17 cellular contexts compared by ENCODE assay signal in genomic region chr5:4028384-4028783, GRCh38.
DNase-seq lines count a peak whose midpoint lies in the region; ATAC-seq and TF ChIP-seq lines count a peak whose summit lies in the region.
"Had no signal": no experiment of that assay in that cellular context is flagged by ENCODE, and none has a peak within 500 bp of the region (broad histone marks: within the 10 kb centered on the region; RNA-seq: fewer than 3 reads in every experiment).

No MANE protein-coding gene starts in this region.

- H2AK5ac ChIP-seq in H9 (ENCODE audit: insufficient read length, low read length), result no peak overlapping the region

- no peaks in the 10 kb centered on the region for H4K20me1 ChIP-seq in mammary epithelial cell (ENCODE audit: insufficient read depth, low read length)
- no peaks in the 10 kb centered on the region for H4K20me1 ChIP-seq in H9 (ENCODE audit: control insufficient read depth, insufficient read depth, insufficient read length)
- H4K20me1 ChIP-seq: BLaER1 had no signal

- no TSS peak for BruUV-seq in mammary epithelial cell (replicated peaks; lab: Mats Ljungman, UMichigan)

- TF ChIP-seq CTCF in mammary epithelial cell (conservative IDR thresholded peaks at IDR 0.05 in 1 of 2, IDR thresholded peaks at IDR 0.05 in 1 of 2; ENCODE audit: extremely low read depth in 1 of 2, insufficient read depth in 1 of 2, low read depth in 1 of 2, low read length in 2 of 2) (no peak), breast epithelium (IDR thresholded peaks at IDR 0.05) (no peak), endodermal cell (conservative IDR thresholded peaks at IDR 0.05) (peak; percentile 21), lower lobe of right lung (IDR thresholded peaks at IDR 0.05) (no peak), upper lobe of left lung (IDR thresholded peaks at IDR 0.05) (peak in 2 of 6 experiments; percentile 7 to 36), H9 (conservative IDR thresholded peaks at IDR 0.05) (no peak)

- in situ Hi-C loops in mammary epithelial cell (cut with MboI; ENCODE audit: low sequenced_read_pairs in 2 of 2), result no loop called here

- peak overlapping the region; percentile 0 for H3K27ac ChIP-seq in mammary epithelial cell (ENCODE audit: insufficient read depth, low read depth, low read length)
- H3K27ac ChIP-seq in breast epithelium, result no peak overlapping the region
- no peak overlapping the region for H3K27ac ChIP-seq in endodermal cell (ENCODE audit: low read depth, low read length)
- no peak overlapping the region for H3K27ac ChIP-seq in lower lobe of right lung
- no peak overlapping the region for H3K27ac ChIP-seq in upper lobe of left lung
- H3K27ac ChIP-seq in H9 (ENCODE audit: insufficient read length, low read depth, low read length), result no peak overlapping the region
- H3K27ac ChIP-seq: BLaER1 had no signal

- TF ChIP-seq EP300 in upper lobe of left lung (IDR thresholded peaks at IDR 0.05), result no peak

- H3K4me3 ChIP-seq in mammary epithelial cell (replicated peaks in 1 of 3; ENCODE audit: insufficient read depth in 1 of 3, low read depth in 2 of 3, low read length in 3 of 3), result no peak overlapping the region
- no peak overlapping the region for H3K4me3 ChIP-seq in breast epithelium
- no peak overlapping the region for H3K4me3 ChIP-seq in endodermal cell (ENCODE audit: low read length)
- H3K4me3 ChIP-seq in lower lobe of right lung, result no peak overlapping the region
- no peak overlapping the region for H3K4me3 ChIP-seq in upper lobe of left lung
- H3K4me3 ChIP-seq: BLaER1, HAP-1 had no signal

- no peak for DNase-seq in mammary epithelial cell
- no peak for DNase-seq in breast epithelium (ENCODE audit: low spot score in 2 of 2)
- no peak for DNase-seq in endodermal cell
- DNase-seq in lower lobe of right lung, result no peak
- DNase-seq in upper lobe of left lung, result no peak
- DNase-seq in midbrain (lab: John Stamatoyannopoulos, UW), result no peak
- DNase-seq in H9, result no peak
- DNase-seq in NCI-H1105 (lab: John Stamatoyannopoulos, UW), result no peak
- DNase-seq: 8988T; Calu3; CD4-positive, alpha-beta memory T cell; DMS79 treated with DMSO at 0.1 percent for 48 hours; GF-D8; GOT3 had no signal

- H2AFZ ChIP-seq in mammary epithelial cell (ENCODE audit: low read depth, low read length), result no peak overlapping the region
- H2AFZ ChIP-seq in H9 (ENCODE audit: low read length), result no peak overlapping the region

- H2BK12ac ChIP-seq in H9 (ENCODE audit: insufficient read length, low read depth, low read length), result no peak overlapping the region

- no peak overlapping the region for H2BK5ac ChIP-seq in H9 (ENCODE audit: insufficient read length, low read length)

- no peak overlapping the region for H3K9ac ChIP-seq in mammary epithelial cell (ENCODE audit: insufficient read depth, low read length)
- no peak overlapping the region for H3K9ac ChIP-seq in endodermal cell (ENCODE audit: extremely low read depth, low read length, poor library complexity, severe bottlenecking)
- H3K9ac ChIP-seq in H9 (ENCODE audit: extremely low read depth, insufficient read length, low read length), result no peak overlapping the region
- H3K9ac ChIP-seq: BLaER1 had no signal

- H3K36me3 ChIP-seq in mammary epithelial cell (ENCODE audit: insufficient read depth, low read length) (no peaks in the 10 kb centered on the region), breast epithelium (no peaks in the 10 kb centered on the region), endodermal cell (ENCODE audit: control insufficient read depth, insufficient read depth, low read length) (no peaks in the 10 kb centered on the region), lower lobe of right lung (no peaks in the 10 kb centered on the region), upper lobe of left lung (no peaks in the 10 kb centered on the region)
- H3K36me3 ChIP-seq: BLaER1, HAP-1 had no signal

- no peak for TF ChIP-seq POLR2A in breast epithelium (IDR thresholded peaks at IDR 0.05)
- TF ChIP-seq POLR2A in upper lobe of left lung (IDR thresholded peaks at IDR 0.05), result no peak

- no peaks in the 10 kb centered on the region for H3K27me3 ChIP-seq in mammary epithelial cell (ENCODE audit: insufficient read depth, low read length)
- H3K27me3 ChIP-seq in breast epithelium, result no peaks in the 10 kb centered on the region
- H3K27me3 ChIP-seq in endodermal cell (ENCODE audit: control insufficient read depth, insufficient read depth, low read length, poor library complexity, severe bottlenecking), result no peaks in the 10 kb centered on the region
- no peaks in the 10 kb centered on the region for H3K27me3 ChIP-seq in lower lobe of right lung (ENCODE audit: low read depth)
- H3K27me3 ChIP-seq in upper lobe of left lung, result no peaks in the 10 kb centered on the region
- H3K27me3 ChIP-seq in H9 (ENCODE audit: insufficient read depth, low read length), result no peaks in the 10 kb centered on the region
- H3K27me3 ChIP-seq: BLaER1 had no signal

- no peak overlapping the region for H3K23ac ChIP-seq in H9 (ENCODE audit: insufficient read length, low read depth, low read length)

- no peak overlapping the region for H3K4me2 ChIP-seq in mammary epithelial cell (ENCODE audit: insufficient read depth, low read depth, low read length)
- no peak overlapping the region for H3K4me2 ChIP-seq in H9 (ENCODE audit: insufficient read depth, insufficient read length, low read length)

- H3K4me1 Mint-ChIP-seq in endodermal cell (no peaks in the 10 kb centered on the region), H9 (no peaks in the 10 kb centered on the region)
- H3K4me1 Mint-ChIP-seq: CD14-positive monocyte; CD4-positive, alpha-beta memory T cell had no signal

- H3K27ac Mint-ChIP-seq in endodermal cell (no peak overlapping the region), H9 (peak overlapping the region in 1 of 3 experiments; percentile 23; a peak in 1 of 7 replicates)
- H3K27ac Mint-ChIP-seq: CD14-positive monocyte; CD4-positive, alpha-beta memory T cell had no signal

- H3K79me1 ChIP-seq in H9 (ENCODE audit: insufficient read depth, low read depth, low read length, poor library complexity, severe bottlenecking), result no peaks in the 10 kb centered on the region

- H4K8ac ChIP-seq in H9 (replicated peaks; ENCODE audit: insufficient read length, low read depth, low read length), result no peak overlapping the region

- no peaks in the 10 kb centered on the region for H3K79me2 ChIP-seq in mammary epithelial cell (ENCODE audit: insufficient read depth, low read length)
- H3K79me2 ChIP-seq in H9 (ENCODE audit: insufficient read depth, low read length), result no peaks in the 10 kb centered on the region

- intact Hi-C loops in mammary epithelial cell (cut with micrococcal nuclease), result no loop called here
- intact Hi-C loops in breast epithelium (cut with DNase I; ENCODE audit: low total_unique reads), result no loop called here
- intact Hi-C loops in lower lobe of right lung (cut with DNase I), result no loop called here

- H3K27me3 Mint-ChIP-seq in endodermal cell (ENCODE audit: insufficient read depth) (no peaks in the 10 kb centered on the region), H9 (ENCODE audit: low read depth) (no peaks in the 10 kb centered on the region)
- H3K27me3 Mint-ChIP-seq: CD4-positive, alpha-beta memory T cell had no signal

- no peak overlapping the region for H3K56ac ChIP-seq in H9 (ENCODE audit: insufficient read length, low read depth, low read length)

- H2BK120ac ChIP-seq in H9 (ENCODE audit: low read depth, low read length, poor library complexity, severe bottlenecking), result no peak overlapping the region

- CTCF ChIA-PET in mammary epithelial cell (lab: Charles Lee; ENCODE audit: low non-redundant PET), result no interaction called here

- H3K9me3 Mint-ChIP-seq in endodermal cell (peaks cover 11% of the 10 kb centered on the region), H9 (peaks cover 11 to 12% of the 10 kb centered on the region in 2 experiments; a peak in 4 of 5 replicates)

- no peak overlapping the region for H3K4ac ChIP-seq in H9 (ENCODE audit: low read depth, low read length)

- no peak overlapping the region for H3T11ph ChIP-seq in H9 (ENCODE audit: low read length)

- H3K4me1 ChIP-seq in mammary epithelial cell (ENCODE audit: insufficient read depth, low read length) (peaks cover 23% of the 10 kb centered on the region), breast epithelium (no peaks in the 10 kb centered on the region), endodermal cell (ENCODE audit: control insufficient read depth, insufficient read depth, low read length) (no peaks in the 10 kb centered on the region), lower lobe of right lung (peaks cover 22% of the 10 kb centered on the region), upper lobe of left lung (peaks cover 8 to 14% (median 11%) of the 10 kb centered on the region in 4 donors), H9 (ENCODE audit: insufficient read depth, low read length) (no peaks in the 10 kb centered on the region)
- H3K4me1 ChIP-seq: HAP-1 had no signal

- H3K36me3 Mint-ChIP-seq in endodermal cell (ENCODE audit: low read depth) (peaks cover 3% of the 10 kb centered on the region), H9 (ENCODE audit: insufficient read depth in 1 of 3, low read depth in 3 of 3) (peaks cover 0 to 9% (median 2%) of the 10 kb centered on the region in 3 experiments; a peak in 4 of 7 replicates)
- H3K36me3 Mint-ChIP-seq: CD14-positive monocyte; CD4-positive, alpha-beta memory T cell had no signal

- H3K18ac ChIP-seq in H9 (ENCODE audit: insufficient read length, low read depth, low read length), result no peak overlapping the region

- no peak overlapping the region for H3K14ac ChIP-seq in H9 (ENCODE audit: insufficient read depth, low read length)

- WGBS in mammary epithelial cell (ENCODE audit: low coverage, missing lambda C conversion rate), result 44% methylated on average over 2 of the region's 2 CpGs
- 89 to 100% methylated on average over 1 to 2 of the region's 2 CpGs for WGBS in endodermal cell (ENCODE audit: insufficient coverage in 1 of 2, insufficient read length in 1 of 2), 2 experiments
- WGBS in upper lobe of left lung, 2 donors, result 28 to 34% methylated on average over 2 of the region's 2 CpGs
- whole genome bisulfite sequencing in H9 (ENCODE audit: extremely low coverage, insufficient read length, low lambda C conversion rate), result no CpG with 5 or more reads among the region's 2 CpGs

- H4K91ac ChIP-seq in H9 (ENCODE audit: insufficient read length, low read depth, low read length), result no peak overlapping the region

- no peak overlapping the region for H2BK15ac ChIP-seq in H9 (ENCODE audit: low read depth, low read length)

- H3K23me2 ChIP-seq in H9 (ENCODE audit: insufficient read length, low read depth, low read length, poor library complexity, severe bottlenecking), result no peaks in the 10 kb centered on the region

- no peak overlapping the region for H2BK20ac ChIP-seq in H9 (ENCODE audit: low read depth, low read length, poor library complexity, severe bottlenecking)

- H3K9me3 ChIP-seq in mammary epithelial cell (replicated peaks; ENCODE audit: insufficient read depth, low read length), result no peaks in the 10 kb centered on the region
- H3K9me3 ChIP-seq in breast epithelium, result no peaks in the 10 kb centered on the region
- peaks cover 7% of the 10 kb centered on the region for H3K9me3 ChIP-seq in endodermal cell (ENCODE audit: control insufficient read depth, low read length)
- peaks cover 3% of the 10 kb centered on the region for H3K9me3 ChIP-seq in lower lobe of right lung
- H3K9me3 ChIP-seq in upper lobe of left lung, result no peaks in the 10 kb centered on the region
- H3K9me3 ChIP-seq in H9 (ENCODE audit: control insufficient read depth, low read depth, low read length), result no peaks in the 10 kb centered on the region
- H3K9me3 ChIP-seq: HAP-1 had no signal

- dilution Hi-C loops in mammary epithelial cell (cut with HindIII; ENCODE audit: low sequenced_read_pairs), result no loop called here

- H4K5ac ChIP-seq in H9 (ENCODE audit: insufficient read length, low read depth, low read length), result no peak overlapping the region

- ATAC-seq in lower lobe of right lung (peak; percentile 84 to 91), upper lobe of left lung (ENCODE audit: low FRiP score in 2 of 2) (peak; percentile 37 to 79)

- no peak overlapping the region for H3K4me3 Mint-ChIP-seq in endodermal cell
- no peak overlapping the region for H3K4me3 Mint-ChIP-seq in H9
- H3K4me3 Mint-ChIP-seq: CD14-positive monocyte; CD4-positive, alpha-beta memory T cell had no signal
